In genomic region chr19:48659768-48660167, GRCh38 we compare ENCODE assay signal across 12 cellular contexts. TPM values are rescaled to one million over a fixed set of nuclear protein-coding genes. Genes with fewer than 3 reads are reported as not detected.
A peak's percentile ranks its signal among the peaks of the same experiment; 100 is the strongest.
DNase-seq lines count a peak whose midpoint lies in the region; ATAC-seq and TF ChIP-seq lines count a peak whose summit lies in the region.
"Had no signal": no experiment of that assay in that cellular context is flagged by ENCODE, and none has a peak within 500 bp of the region (broad histone marks: within the 10 kb centered on the region; RNA-seq: fewer than 3 reads in every experiment).

No MANE protein-coding gene starts in this region.

- peak; percentile 65 for DNase-seq in SIG-M5 treated with dmso at 0.1 percent for 504 hours (lab: John Stamatoyannopoulos, UW; ENCODE audit: unreplicated experiment)
- DNase-seq in SIG-M5 (lab: John Stamatoyannopoulos, UW): no peak
- peak; percentile 18 for DNase-seq in NCI-H526 treated with DMSO at 0.1 percent for 48 hours (lab: John Stamatoyannopoulos, UW)
- DNase-seq in epithelial cell of esophagus (ENCODE audit: low read depth): peak; percentile 78
- no peak for DNase-seq in upper lobe of right lung
- DNase-seq in prostate gland (ENCODE audit: low spot score): no peak
- no peak for DNase-seq in effector CD4-positive, alpha-beta T cell
- DNase-seq in NK-92 (lab: John Stamatoyannopoulos, UW; ENCODE audit: unreplicated experiment): no peak
- DNase-seq: activated CD4-positive, alpha-beta memory T cell treated with anti-CD3 and anti-CD28 coated beads for 36 hours; activated naive CD4-positive, alpha-beta T cell had no signal

- peaks cover 3% of the 10 kb centered on the region for H3K4me1 ChIP-seq in upper lobe of right lung
- no peaks in the 10 kb centered on the region for H3K4me1 ChIP-seq in prostate gland (replicated peaks)

- H3K4me3 ChIP-seq in epithelial cell of esophagus (ENCODE audit: low read length): no peak overlapping the region
- no peak overlapping the region for H3K4me3 ChIP-seq in upper lobe of right lung
- no peak overlapping the region for H3K4me3 ChIP-seq in prostate gland

- peak; percentile 75 for ATAC-seq in upper lobe of right lung

- H3K27me3 ChIP-seq in upper lobe of right lung (no peaks in the 10 kb centered on the region), prostate gland (replicated peaks; ENCODE audit: insufficient read depth) (no peaks in the 10 kb centered on the region)

- H3K9me3 ChIP-seq in upper lobe of right lung (no peaks in the 10 kb centered on the region), prostate gland (no peaks in the 10 kb centered on the region)

- intact Hi-C loops in upper lobe of right lung (cut with DNase I): no loop called here
- intact Hi-C loops in prostate gland (cut with DNase I): no loop called here

- TF ChIP-seq CTCF in epithelial cell of esophagus (IDR thresholded peaks at IDR 0.05; ENCODE audit: insufficient read depth, low read depth, low read length, missing control alignments) (no peak), upper lobe of right lung (IDR thresholded peaks at IDR 0.05) (no peak), prostate gland (IDR thresholded peaks at IDR 0.05) (no peak)

- 76% methylated on average over 5 of the region's 5 CpGs for WGBS in prostate gland

- H3K27ac ChIP-seq in upper lobe of right lung: no peak overlapping the region
- H3K27ac ChIP-seq in prostate gland: no peak overlapping the region

- no peak for TF ChIP-seq POLR2A in prostate gland (IDR thresholded peaks at IDR 0.05)

- H3K36me3 ChIP-seq in upper lobe of right lung: no peaks in the 10 kb centered on the region
- no peaks in the 10 kb centered on the region for H3K36me3 ChIP-seq in prostate gland

RNA-seq across cellular contexts. Expression of gene NTN5, which starts 13.0 kb away (rescaled TPM):
- total RNA-seq in upper lobe of right lung (1.2 TPM), prostate gland (1 to 10 TPM in 1 of 2 donors, under 1 TPM in 1; 0.91 to 2.6 TPM)
- total RNA-seq: HT1080 had no signal

RNA-seq across cellular contexts. Expression of gene CA11, which starts 13.8 kb away (rescaled TPM):
- 9.5 TPM for total RNA-seq in upper lobe of right lung
- total RNA-seq in prostate gland: 10 to 100 TPM in 1 of 2 donors, 1 to 10 TPM in 1; 7.0 to 11.2 TPM

RNA-seq across cellular contexts. Expression of gene DBP, which starts 22.6 kb away (rescaled TPM):
- 17.7 TPM for total RNA-seq in upper lobe of right lung
- 10 to 100 TPM; 14.3 to 52.7 TPM for total RNA-seq in prostate gland

RNA-seq across cellular contexts. Expression of gene FUT2, which starts 36.0 kb away (rescaled TPM):
- total RNA-seq in upper lobe of right lung (0.81 TPM), prostate gland (1 to 10 TPM; 1.4 to 2.7 TPM)
- total RNA-seq: activated CD4-positive, alpha-beta memory T cell treated with anti-CD3 and anti-CD28 coated beads for 36 hours; HT1080; skeletal muscle tissue had no signal

RNA-seq across cellular contexts. Expression of gene SPHK2, which starts 40.5 kb away (rescaled TPM):
- total RNA-seq in upper lobe of right lung (23.3 TPM), prostate gland (10 to 100 TPM; 24.8 to 25.4 TPM)

Comparison
In these comparisons a context has a peak if more than half of its experiments do, and no peak if none do; other contexts are left out.
1. DNase-seq: peak in SIG-M5 treated with dmso at 0.1 percent for 504 hours (single experiment), NCI-H526 treated with DMSO at 0.1 percent for 48 hours (single experiment) and epithelial cell of esophagus (single experiment); none in SIG-M5 (single experiment), upper lobe of right lung (single experiment), prostate gland (single experiment), effector CD4-positive, alpha-beta T cell (single experiment) and NK-92 (single experiment).